Comparison of ENCODE assay signal across 1 cellular context in genomic region chr6:44224154-44224977, GRCh38.
TF ChIP-seq lines count a peak whose summit lies in the region.

No MANE protein-coding gene starts in this region.

TF ChIP-seq in IMR-90, 13 proteins besides CTCF, POLR2A, EP300 and RAD21:
- no peak for TF ChIP-seq FOS (IDR thresholded peaks at IDR 0.05; ENCODE audit: low read depth, low read length)
- no peak for TF ChIP-seq NFE2L2 (IDR thresholded peaks at IDR 0.05; ENCODE audit: low read depth, low read length)
- TF ChIP-seq SMC3 (IDR thresholded peaks at IDR 0.05; ENCODE audit: low read depth, low read length): no peak
- no peak for TF ChIP-seq MXI1 (IDR thresholded peaks at IDR 0.05; ENCODE audit: borderline replicate concordance, low read depth, low read length)
- TF ChIP-seq CHD1 (IDR thresholded peaks at IDR 0.05; ENCODE audit: low read depth, low read length): no peak
- TF ChIP-seq USF2 (IDR thresholded peaks at IDR 0.05; ENCODE audit: low read depth, low read length): no peak
- no peak for TF ChIP-seq RFX5 (IDR thresholded peaks at IDR 0.05; ENCODE audit: low read depth, low read length)
- TF ChIP-seq RCOR1 (IDR thresholded peaks at IDR 0.05; ENCODE audit: insufficient replicate concordance, low read length): no peak
- no peak for TF ChIP-seq MAFK (IDR thresholded peaks at IDR 0.05; ENCODE audit: low read depth, low read length)
- TF ChIP-seq CEBPB (IDR thresholded peaks at IDR 0.05; ENCODE audit: low read depth, low read length): no peak
- TF ChIP-seq BHLHE40 (IDR thresholded peaks at IDR 0.05; ENCODE audit: low read depth, low read length): no peak
- no peak for TF ChIP-seq ELK1 (IDR thresholded peaks at IDR 0.05; ENCODE audit: borderline replicate concordance, low read depth, low read length)
- TF ChIP-seq MAZ (IDR thresholded peaks at IDR 0.05; ENCODE audit: borderline replicate concordance, low read depth, low read length): no peak
